Comparison of ENCODE assay signal across 8 cellular contexts in the genomic region with DNA sequence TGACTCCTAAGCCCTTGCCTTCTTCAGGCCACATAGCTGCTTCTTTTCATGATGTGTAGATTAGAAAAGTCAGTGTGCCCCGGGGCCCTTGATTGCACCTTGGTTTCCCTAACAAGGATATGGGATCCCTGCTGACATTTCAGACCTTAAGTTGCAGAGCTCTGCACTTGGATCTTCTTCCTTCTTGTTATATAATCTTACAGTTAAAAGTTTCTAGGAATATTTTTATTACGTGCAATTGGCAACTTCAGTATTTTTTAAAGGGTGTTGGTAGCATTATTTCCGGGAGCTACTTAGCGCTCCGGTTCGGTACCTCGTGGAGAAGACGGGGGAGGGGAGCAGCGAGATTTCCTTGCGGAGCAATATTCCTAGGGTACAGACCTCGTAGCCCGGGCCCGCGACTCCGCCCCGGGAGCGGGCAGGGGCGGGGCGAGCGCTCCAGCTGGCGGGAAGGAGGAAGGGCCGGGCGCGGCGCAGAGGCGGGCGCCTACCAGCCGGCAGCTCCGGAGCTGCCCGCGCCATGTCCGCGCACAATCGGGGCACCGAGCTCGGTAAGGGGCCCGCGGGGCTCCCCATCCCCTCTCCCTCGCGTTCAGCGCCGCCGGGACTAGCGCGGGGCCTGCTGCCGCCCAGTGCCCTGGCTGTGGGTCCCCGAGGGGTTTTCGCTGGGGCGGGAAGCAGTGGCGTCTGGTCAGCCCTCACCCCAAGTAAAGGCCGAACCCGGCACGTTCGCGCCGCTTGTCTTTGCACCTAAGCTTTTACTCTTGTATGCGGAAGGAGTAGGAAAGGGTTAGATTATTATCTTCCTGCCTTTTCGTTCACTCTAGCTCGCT. TPM values are rescaled to one million over a fixed set of nuclear protein-coding genes. Genes with fewer than 3 reads are reported as not detected.
DNase-seq lines count a peak whose midpoint lies in the region; ATAC-seq and TF ChIP-seq lines count a peak whose summit lies in the region.

A gene (plus strand): TSS at position 469 of the 833 bp plus-strand sequence. CDS start 52 bp downstream, at position 521.

- POLR2A ChIA-PET in activated CD8-positive, alpha-beta T cell treated with anti-CD3 and anti-CD28 coated beads for 36 hours (lab: Charles Lee): interaction anchor here (0.6 to 1.3 kb wide), 5 partner anchors 10 to 1141 kb away, joined by 3 to 9 read pairs (median 3); no protein-coding TSS in a partner anchor

- DNase-seq in CD14-positive monocyte (ENCODE audit: low spot score) (peak; percentile 50), GM19240 (ENCODE audit: insufficient read length, low spot score) (peak; percentile 27), NCI-H69 (lab: John Stamatoyannopoulos, UW) (peak; percentile 88), lung microvascular endothelial cell (ENCODE audit: low read depth in 2 of 2) (peak; percentile 71 to 87)
- peak; percentile 57 for DNase-seq in activated CD8-positive, alpha-beta T cell treated with anti-CD3 and anti-CD28 coated beads for 36 hours
- DNase-seq in effector CD4-positive, alpha-beta T cell: peak; percentile 36
- peak; percentile 17 to 49 (median 35) for DNase-seq in stimulated activated CD4-positive, alpha-beta T cell treated with anti-CD3 and anti-CD28 coated beads, TNF-alpha, amount 100 ng/mL, for 48 hours (ENCODE audit: low read depth in 3 of 3)

- intact Hi-C loops in CD14-positive monocyte (cut with micrococcal nuclease): no loop called here
- intact Hi-C loops in activated CD8-positive, alpha-beta T cell treated with anti-CD3 and anti-CD28 coated beads for 36 hours (cut with micrococcal nuclease): no loop called here

- no peaks in the 10 kb centered on the region for H3K9me3 Mint-ChIP-seq in CD14-positive monocyte
- no peaks in the 10 kb centered on the region for H3K9me3 Mint-ChIP-seq in activated CD8-positive, alpha-beta T cell treated with anti-CD3 and anti-CD28 coated beads for 36 hours

- H3K4me3 Mint-ChIP-seq in CD14-positive monocyte: peak within 1 kb of the TSS; percentile 82 to 94
- H3K4me3 Mint-ChIP-seq in activated CD8-positive, alpha-beta T cell treated with anti-CD3 and anti-CD28 coated beads for 36 hours: peak within 1 kb of the TSS; percentile 80

- CTCF ChIA-PET in activated CD8-positive, alpha-beta T cell treated with anti-CD3 and anti-CD28 coated beads for 36 hours (lab: Charles Lee): interaction anchor here (0.9 to 3.6 kb wide), 8 partner anchors 11 to 327 kb away, joined by 3 to 25 read pairs (median 4); no protein-coding TSS in a partner anchor

- peak; percentile 91 for ATAC-seq in HG03457 (IDR thresholded peaks at IDR 0.05; ENCODE audit: unreplicated experiment)
- ATAC-seq in activated CD8-positive, alpha-beta T cell treated with anti-CD3 and anti-CD28 coated beads for 36 hours: peak; percentile 89

- no peaks in the 10 kb centered on the region for H3K27me3 Mint-ChIP-seq in CD14-positive monocyte (ENCODE audit: low read depth in 3 of 3)
- H3K27me3 Mint-ChIP-seq in activated CD8-positive, alpha-beta T cell treated with anti-CD3 and anti-CD28 coated beads for 36 hours: no peaks in the 10 kb centered on the region

- TF ChIP-seq CTCF in CD14-positive monocyte (IDR thresholded peaks at IDR 0.05): no peak
- no peak for TF ChIP-seq CTCF in activated CD8-positive, alpha-beta T cell treated with anti-CD3 and anti-CD28 coated beads for 36 hours (IDR thresholded peaks at IDR 0.05)

- H3K4me1 Mint-ChIP-seq in CD14-positive monocyte: peaks cover 21% of the 10 kb centered on the region
- peaks cover 9% of the 10 kb centered on the region for H3K4me1 Mint-ChIP-seq in activated CD8-positive, alpha-beta T cell treated with anti-CD3 and anti-CD28 coated beads for 36 hours (ENCODE audit: low read depth)

- peaks cover 2 to 6% of the 10 kb centered on the region in 2 donors for H3K36me3 Mint-ChIP-seq in CD14-positive monocyte
- H3K36me3 Mint-ChIP-seq in activated CD8-positive, alpha-beta T cell treated with anti-CD3 and anti-CD28 coated beads for 36 hours (ENCODE audit: low read depth): no peaks in the 10 kb centered on the region

- H3K27ac Mint-ChIP-seq in CD14-positive monocyte: peak within 1 kb of the TSS; percentile 89 to 94 (median 90)
- peak within 1 kb of the TSS; percentile 83 for H3K27ac Mint-ChIP-seq in activated CD8-positive, alpha-beta T cell treated with anti-CD3 and anti-CD28 coated beads for 36 hours

RNA-seq across cellular contexts. Expression of the gene that starts here (rescaled TPM):
- polyA plus RNA-seq in CD14-positive monocyte: 10 to 100 TPM; 83.6 to 84.2 TPM
- 10 to 100 TPM; 24.5 to 28.3 TPM for total RNA-seq in activated CD8-positive, alpha-beta T cell treated with anti-CD3 and anti-CD28 coated beads for 36 hours
- total RNA-seq in lung microvascular endothelial cell: 43.8 and 45.0 TPM in 2 replicates

Comparison
In these comparisons a context has a peak if more than half of its experiments do, and no peak if none do; other contexts are left out.
1. Peak in every context shown above with its lines: DNase-seq and ATAC-seq.
2. DNase-seq: peak in every context shown above with its lines; median percentile 88 in NCI-H69; 79 in lung microvascular endothelial cell; 57 in activated CD8-positive, alpha-beta T cell treated with anti-CD3 and anti-CD28 coated beads for 36 hours; 50 in CD14-positive monocyte; 36 in effector CD4-positive, alpha-beta T cell; 35 in stimulated activated CD4-positive, alpha-beta T cell treated with anti-CD3 and anti-CD28 coated beads, TNF-alpha, amount 100 ng/mL, for 48 hours; 27 in GM19240.